ENCODE assay signal across 8 cellular contexts in genomic region chr7:6273380-6273837, GRCh38. TPM values are rescaled to one million over a fixed set of nuclear protein-coding genes. Genes with fewer than 3 reads are reported as not detected.
A peak's percentile ranks its signal among the peaks of the same experiment; 100 is the strongest.
DNase-seq lines count a peak whose midpoint lies in the region; ATAC-seq and TF ChIP-seq lines count a peak whose summit lies in the region.

No MANE protein-coding gene starts in this region.

- peaks cover 60% of the 10 kb centered on the region for H3K27me3 Mint-ChIP-seq in activated T-cell treated with anti-CD3 and anti-CD28 coated beads, Interleukin-2, amount 50 U/mL, for 72 hours (ENCODE audit: low read depth)

- H3K27me3 ChIP-seq in thyroid gland (no peaks in the 10 kb centered on the region), WERI-Rb-1 (ENCODE audit: insufficient read depth, low read depth, severe bottlenecking) (no peaks in the 10 kb centered on the region)
- no peaks in the 10 kb centered on the region for H3K27me3 ChIP-seq in effector memory CD4-positive, alpha-beta T cell (replicated peaks; ENCODE audit: control insufficient read depth, insufficient read depth, low read length, poor library complexity, severe bottlenecking)

- peaks cover 22% of the 10 kb centered on the region for H3K4me1 Mint-ChIP-seq in activated T-cell treated with anti-CD3 and anti-CD28 coated beads, Interleukin-2, amount 50 U/mL, for 72 hours (ENCODE audit: low read depth)

- H3K36me3 ChIP-seq in thyroid gland (no peaks in the 10 kb centered on the region), WERI-Rb-1 (no peaks in the 10 kb centered on the region)
- H3K36me3 ChIP-seq in effector memory CD4-positive, alpha-beta T cell (ENCODE audit: control insufficient read depth, insufficient read depth, low read length), result no peaks in the 10 kb centered on the region

- intact Hi-C loops in thyroid gland (cut with DNase I), result loop anchor here (10.0 kb wide), 1 partner anchor 99 kb away; no protein-coding TSS in a partner anchor

- no peak overlapping the region for H3K4me3 ChIP-seq in thyroid gland (replicated peaks in 1 of 3)
- no peak overlapping the region for H3K4me3 ChIP-seq in effector memory CD4-positive, alpha-beta T cell (ENCODE audit: insufficient read depth, low read depth, low read length, poor library complexity, severe bottlenecking)
- no peak overlapping the region for H3K4me3 ChIP-seq in WERI-Rb-1 (ENCODE audit: low read depth, low read length)

- no peak for TF ChIP-seq POLR2A in thyroid gland (IDR thresholded peaks at IDR 0.05)

- WGBS in thyroid gland, 2 donors, result 81 to 84% methylated on average over 6 of the region's 6 CpGs

- DNase-seq in activated T-cell treated with anti-CD3 and anti-CD28 coated beads, Interleukin-2, amount 50 U/mL, for 72 hours, result no peak
- DNase-seq in activated T-cell treated with anti-CD3 and anti-CD28 coated beads, Interleukin-2, amount 50 U/mL, for 48 hours, result no peak
- DNase-seq in NCI-H526 treated with DMSO at 0.1 percent for 48 hours (lab: John Stamatoyannopoulos, UW) (peak; percentile 9), cerebellar cortex (ENCODE audit: low spot score) (peak; percentile 41), thyroid gland (peak; percentile 20 to 27), WERI-Rb-1 (no peak)
- DNase-seq in effector memory CD4-positive, alpha-beta T cell, result no peak

- no peak for ATAC-seq in activated T-cell treated with anti-CD3 and anti-CD28 coated beads, Interleukin-2, amount 50 U/mL, for 72 hours (replicated peaks in 1 of 2)
- no peak for ATAC-seq in HG03135 (IDR thresholded peaks at IDR 0.05; ENCODE audit: unreplicated experiment)

- H3K4me1 ChIP-seq in thyroid gland, result peaks cover 5 to 18% of the 10 kb centered on the region in 2 donors
- peaks cover 19% of the 10 kb centered on the region for H3K4me1 ChIP-seq in effector memory CD4-positive, alpha-beta T cell (ENCODE audit: control insufficient read depth, insufficient read depth, low read length, poor library complexity, severe bottlenecking)

- H3K9me3 Mint-ChIP-seq in activated T-cell treated with anti-CD3 and anti-CD28 coated beads, Interleukin-2, amount 50 U/mL, for 72 hours, result no peaks in the 10 kb centered on the region

- no peaks in the 10 kb centered on the region for H3K9me3 ChIP-seq in thyroid gland
- no peaks in the 10 kb centered on the region for H3K9me3 ChIP-seq in effector memory CD4-positive, alpha-beta T cell (ENCODE audit: control insufficient read depth, low read length)
- no peaks in the 10 kb centered on the region for H3K9me3 ChIP-seq in WERI-Rb-1 (ENCODE audit: severe bottlenecking)

- H3K4me3 Mint-ChIP-seq in activated T-cell treated with anti-CD3 and anti-CD28 coated beads, Interleukin-2, amount 50 U/mL, for 72 hours, result peak overlapping the region; percentile 49 to 85

- no peak overlapping the region for H3K27ac ChIP-seq in thyroid gland
- H3K27ac ChIP-seq in effector memory CD4-positive, alpha-beta T cell (ENCODE audit: insufficient read depth, low read length, poor library complexity, severe bottlenecking), result no peak overlapping the region
- H3K27ac ChIP-seq in WERI-Rb-1, result no peak overlapping the region

- TF ChIP-seq CTCF in thyroid gland (IDR thresholded peaks at IDR 0.05), result no peak
- no peak for TF ChIP-seq CTCF in WERI-Rb-1 (IDR thresholded peaks at IDR 0.05; ENCODE audit: low read depth, low read length)

- peaks cover 0 to 4% of the 10 kb centered on the region in 2 donors for H3K36me3 Mint-ChIP-seq in activated T-cell treated with anti-CD3 and anti-CD28 coated beads, Interleukin-2, amount 50 U/mL, for 72 hours (ENCODE audit: insufficient read depth in 2 of 2)

- peak overlapping the region; percentile 24 for H3K27ac Mint-ChIP-seq in activated T-cell treated with anti-CD3 and anti-CD28 coated beads, Interleukin-2, amount 50 U/mL, for 72 hours

RNA-seq across cellular contexts. Expression of gene CYTH3, which starts 1.0 kb away (rescaled TPM):
- 1 to 10 TPM; 1.4 to 2.0 TPM for total RNA-seq in activated T-cell treated with anti-CD3 and anti-CD28 coated beads, Interleukin-2, amount 50 U/mL, for 72 hours
- total RNA-seq in thyroid gland, result 10 to 100 TPM; 41.0 to 75.5 (median 56.7) TPM

Comparison
In these comparisons a context has a peak if more than half of its experiments do, and no peak if none do; other contexts are left out.
1. DNase-seq: peak in NCI-H526 treated with DMSO at 0.1 percent for 48 hours (single experiment), cerebellar cortex (single experiment) and thyroid gland (2 of 2); none in activated T-cell treated with anti-CD3 and anti-CD28 coated beads, Interleukin-2, amount 50 U/mL, for 72 hours (0 of 2), activated T-cell treated with anti-CD3 and anti-CD28 coated beads, Interleukin-2, amount 50 U/mL, for 48 hours (0 of 2), effector memory CD4-positive, alpha-beta T cell (0 of 3) and WERI-Rb-1 (single experiment).
2. RNA of gene CYTH3, which starts 1.0 kb away (total RNA-seq): 41.0 to 75.5 TPM in thyroid gland; 1.4 to 2.0 TPM in activated T-cell treated with anti-CD3 and anti-CD28 coated beads, Interleukin-2, amount 50 U/mL, for 72 hours; every median in the first group is over 10 times any median in the second.